Comparison of ENCODE assay signal across 26 cellular contexts in the genomic region with DNA sequence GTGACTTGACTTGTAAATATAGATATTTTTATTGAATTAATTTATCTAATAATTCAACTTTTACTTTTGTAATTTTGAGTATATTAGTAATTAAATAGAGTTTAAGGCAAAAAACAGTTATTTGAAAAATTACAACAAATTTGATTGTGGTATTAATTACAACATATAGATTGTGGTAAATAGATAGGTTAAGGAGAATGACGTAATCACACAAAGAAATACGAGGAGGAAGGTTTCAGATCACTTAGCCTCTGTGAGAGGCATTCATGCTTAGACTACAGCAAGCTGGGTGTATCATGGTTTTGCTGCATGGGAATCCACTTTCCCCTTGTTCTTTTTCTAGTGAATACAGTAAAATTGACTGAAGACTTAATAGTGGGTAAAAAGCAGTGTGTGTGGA.
DNase-seq lines count a peak whose midpoint lies in the region; ATAC-seq, FAIRE-seq and TF ChIP-seq lines count a peak whose summit lies in the region.
"Had no signal": no experiment of that assay in that cellular context is flagged by ENCODE, and none has a peak within 500 bp of the region (broad histone marks: within the 10 kb centered on the region; RNA-seq: fewer than 3 reads in every experiment).

No MANE protein-coding gene starts in this region.

- no peak overlapping the region for H3K4me3 ChIP-seq in HEK293 (ENCODE audit: low read depth, low read length)
- no peak overlapping the region for H3K4me3 ChIP-seq in GM12878
- no peak overlapping the region for H3K4me3 ChIP-seq in kidney (ENCODE audit: low read length in 2 of 2)
- H3K4me3 ChIP-seq: GM23248 had no signal

- no peak overlapping the region for H2AFZ ChIP-seq in GM12878 (ENCODE audit: control insufficient read depth, low read depth, low read length)
- H2AFZ ChIP-seq: GM23248 had no signal

- no peaks in the 10 kb centered on the region for H3K27me3 Mint-ChIP-seq in activated CD4-positive, alpha-beta T cell treated with anti-CD3 and anti-CD28 coated beads for 36 hours
- H3K27me3 Mint-ChIP-seq: CD4-positive, CD25-positive, alpha-beta regulatory T cell; CD8-positive, alpha-beta memory T cell had no signal

- H3K4me3 Mint-ChIP-seq in activated CD4-positive, alpha-beta T cell treated with anti-CD3 and anti-CD28 coated beads for 36 hours: no peak overlapping the region
- H3K4me3 Mint-ChIP-seq: CD4-positive, CD25-positive, alpha-beta regulatory T cell; CD8-positive, alpha-beta memory T cell; HFFc6 had no signal

- no peaks in the 10 kb centered on the region for H3K4me1 Mint-ChIP-seq in activated CD4-positive, alpha-beta T cell treated with anti-CD3 and anti-CD28 coated beads for 36 hours
- H3K4me1 Mint-ChIP-seq: CD4-positive, CD25-positive, alpha-beta regulatory T cell; CD8-positive, alpha-beta memory T cell had no signal

- RAD21 ChIA-PET in GM12878 (lab: Charles Lee; ENCODE audit: unreplicated experiment): interaction anchor here (0.6 kb wide), 1 partner anchor 14 kb away, joined by 5 read pairs; no protein-coding TSS in a partner anchor

- POLR2A ChIA-PET in HEK293 (lab: Yijun Ruan, JAX) (no interaction called here), GM12878 (lab: Charles Lee) (no interaction called here)
- POLR2A ChIA-PET in activated CD4-positive, alpha-beta T cell treated with anti-CD3 and anti-CD28 coated beads for 36 hours (lab: Charles Lee): no interaction called here

- H4K20me1 ChIP-seq in GM12878 (ENCODE audit: control insufficient read depth, insufficient read depth): no peaks in the 10 kb centered on the region

- WGBS in GM12878 (ENCODE audit: insufficient coverage, insufficient replicate concordance, low lambda C conversion rate, missing lambda C conversion rate): 33% methylated on average over 2 of the region's 2 CpGs

- in situ Hi-C loops in GM12878 (cut with MboI): no loop called here

- no peaks in the 10 kb centered on the region for H3K27me3 ChIP-seq in GM12878 (replicated peaks in 1 of 2; ENCODE audit: control insufficient read depth in 2 of 2, insufficient read depth in 2 of 2, low read length in 1 of 2)
- H3K27me3 ChIP-seq: BE2C had no signal

- DNase-seq in GM12878 (ENCODE audit: low read depth, low spot score) (no peak), kidney (no peak), left ventricle myocardium superior (no peak)
- DNase-seq in activated CD4-positive, alpha-beta T cell treated with anti-CD3 and anti-CD28 coated beads for 36 hours: no peak
- DNase-seq in activated naive CD4-positive, alpha-beta T cell treated with Interleukin-2 at 50 U/mL for 16 hours: no peak
- DNase-seq: ACHN; BE2C; C1 segment of cervical spinal cord; CD4-positive, CD25-positive, alpha-beta regulatory T cell; CD8-positive, alpha-beta memory T cell; COR-L47; DMS 273 treated with DMSO at 0.1 percent for 48 hours; DMS53; DND-41; EL; GM23248; HCEC 1CT; HFFc6; IMR-90; KBM-7 had no signal

- no peak for TF ChIP-seq POLR2A in GM12878 (IDR thresholded peaks at IDR 0.05; ENCODE audit: low read depth, low read length)

- intact Hi-C loops in GM12878 (cut with micrococcal nuclease; ENCODE audit: unreplicated experiment) (no loop called here), kidney (cut with DNase I) (no loop called here), left ventricle myocardium superior (cut with micrococcal nuclease) (no loop called here)
- intact Hi-C loops in activated CD4-positive, alpha-beta T cell treated with anti-CD3 and anti-CD28 coated beads for 36 hours (cut with DNase I, micrococcal nuclease): no loop called here

- SMC1A ChIA-PET in GM12878 (lab: Charles Lee; ENCODE audit: uncharacterized antibody, unreplicated experiment): no interaction called here

- FAIRE-seq in A204.1 (lab: Jason Lieb, UNC): peak; percentile 78
- no peak for FAIRE-seq in GM12878 (lab: Jason Lieb, UNC)
- FAIRE-seq in kidney (lab: Jason Lieb, UNC): peak; percentile 76
- FAIRE-seq: GM12892, GM18507, H54 had no signal

- H3K79me2 ChIP-seq in GM12878 (ENCODE audit: control insufficient read depth, insufficient read depth, low read length): no peaks in the 10 kb centered on the region

- CTCF ChIA-PET in HEK293 (lab: Yijun Ruan, JAX) (no interaction called here), GM12878 (lab: Yijun Ruan, JAX) (no interaction called here)
- CTCF ChIA-PET in activated CD4-positive, alpha-beta T cell treated with anti-CD3 and anti-CD28 coated beads for 36 hours (lab: Charles Lee): no interaction called here

- no peak for TF ChIP-seq RAD21 in GM12878 (IDR thresholded peaks at IDR 0.05; ENCODE audit: insufficient read depth, low read depth, low read length)

- no TSS peak for BruUV-seq in GM12878 (replicated peaks; lab: Mats Ljungman, UMichigan)

- ATAC-seq in GM12878: no peak
- no peak for ATAC-seq in activated CD4-positive, alpha-beta T cell treated with anti-CD3 and anti-CD28 coated beads for 36 hours
- no peak for ATAC-seq in left ventricle myocardium superior
- ATAC-seq in HG02642 (IDR thresholded peaks at IDR 0.05; ENCODE audit: poor library complexity, unreplicated experiment): no peak

- H3K4me1 ChIP-seq in HEK293 (ENCODE audit: control insufficient read depth, insufficient read depth, low read length) (no peaks in the 10 kb centered on the region), GM12878 (ENCODE audit: control insufficient read depth, insufficient read depth, low read length) (no peaks in the 10 kb centered on the region), kidney (ENCODE audit: control insufficient read depth in 1 of 2, insufficient read depth in 1 of 2, low read depth in 1 of 2, low read length in 2 of 2) (no peaks in the 10 kb centered on the region)
- H3K4me1 ChIP-seq: BE2C had no signal

- no peaks in the 10 kb centered on the region for H3K9me3 ChIP-seq in HEK293 (ENCODE audit: control insufficient read depth, insufficient read depth, low read depth, low read length)
- H3K9me3 ChIP-seq in GM12878 (replicated peaks; ENCODE audit: control insufficient read depth, insufficient read depth, low read length): no peaks in the 10 kb centered on the region
- H3K9me3 ChIP-seq in kidney (ENCODE audit: control insufficient read depth in 1 of 2, low read length in 2 of 2): no peaks in the 10 kb centered on the region
- H3K9me3 ChIP-seq: BE2C had no signal

- TF ChIP-seq EP300 in GM12878 (IDR thresholded peaks at IDR 0.05; ENCODE audit: borderline replicate concordance in 1 of 2, control insufficient read depth in 1 of 2, low read depth in 2 of 2, low read length in 2 of 2): no peak

- TF ChIP-seq CTCF in HEK293 (tag by site-specific recombination; IDR thresholded peaks at IDR 0.05): no peak
- TF ChIP-seq CTCF in GM12878 (IDR thresholded peaks at IDR 0.05 in 2 of 3, conservative IDR thresholded peaks at IDR 0.05 in 1 of 3; ENCODE audit: control insufficient read depth in 2 of 3, extremely low read depth in 1 of 3, insufficient read depth in 1 of 3, low read depth in 3 of 3, low read length in 3 of 3): no peak
- no peak for TF ChIP-seq CTCF in kidney (IDR thresholded peaks at IDR 0.05; ENCODE audit: borderline replicate concordance, extremely low read depth, insufficient read depth)

- no peaks in the 10 kb centered on the region for H3K36me3 ChIP-seq in HEK293 (ENCODE audit: control insufficient read depth in 2 of 2, insufficient read depth in 1 of 2, low read length in 2 of 2)
- no peaks in the 10 kb centered on the region for H3K36me3 ChIP-seq in GM12878 (ENCODE audit: control insufficient read depth in 2 of 2, insufficient read depth in 2 of 2, low read length in 1 of 2)
- H3K36me3 ChIP-seq in kidney (ENCODE audit: control insufficient read depth in 1 of 2, insufficient read depth in 2 of 2, low read length in 2 of 2): no peaks in the 10 kb centered on the region
- H3K36me3 ChIP-seq: BE2C had no signal

- no peak overlapping the region for H3K4me2 ChIP-seq in GM12878 (ENCODE audit: control insufficient read depth, insufficient read depth)

- H3K36me3 Mint-ChIP-seq in activated CD4-positive, alpha-beta T cell treated with anti-CD3 and anti-CD28 coated beads for 36 hours (ENCODE audit: low read depth): no peaks in the 10 kb centered on the region
- H3K36me3 Mint-ChIP-seq: CD4-positive, CD25-positive, alpha-beta regulatory T cell; CD8-positive, alpha-beta memory T cell had no signal

- no peak overlapping the region for H3K27ac Mint-ChIP-seq in activated CD4-positive, alpha-beta T cell treated with anti-CD3 and anti-CD28 coated beads for 36 hours
- H3K27ac Mint-ChIP-seq: CD4-positive, CD25-positive, alpha-beta regulatory T cell; CD8-positive, alpha-beta memory T cell; HFFc6 had no signal

- H3K9ac ChIP-seq in GM12878 (ENCODE audit: control insufficient read depth, insufficient read depth, low read length) (no peak overlapping the region), kidney (ENCODE audit: low read length in 2 of 2) (no peak overlapping the region)
- H3K9ac ChIP-seq: GM23248 had no signal

- H3K9me3 Mint-ChIP-seq in activated CD4-positive, alpha-beta T cell treated with anti-CD3 and anti-CD28 coated beads for 36 hours (ENCODE audit: low read depth): no peaks in the 10 kb centered on the region

- no peak overlapping the region for H3K27ac ChIP-seq in HEK293 (ENCODE audit: extremely low read depth, low read depth, low read length)
- no peak overlapping the region for H3K27ac ChIP-seq in GM12878 (ENCODE audit: control insufficient read depth, insufficient read depth)
- no peak overlapping the region for H3K27ac ChIP-seq in kidney (ENCODE audit: low read depth in 2 of 2, low read length in 2 of 2)
- H3K27ac ChIP-seq: GM23248 had no signal

TF ChIP-seq in HEK293, 187 proteins besides CTCF, POLR2A, EP300 and RAD21 (continues in another document):
- no peak for TF ChIP-seq ZNF184 (tag by site-specific recombination; IDR thresholded peaks at IDR 0.05)

TF ChIP-seq in GM12878, 131 proteins besides CTCF, POLR2A, EP300 and RAD21 (continues in another document):
- TF ChIP-seq, protein P1, sequence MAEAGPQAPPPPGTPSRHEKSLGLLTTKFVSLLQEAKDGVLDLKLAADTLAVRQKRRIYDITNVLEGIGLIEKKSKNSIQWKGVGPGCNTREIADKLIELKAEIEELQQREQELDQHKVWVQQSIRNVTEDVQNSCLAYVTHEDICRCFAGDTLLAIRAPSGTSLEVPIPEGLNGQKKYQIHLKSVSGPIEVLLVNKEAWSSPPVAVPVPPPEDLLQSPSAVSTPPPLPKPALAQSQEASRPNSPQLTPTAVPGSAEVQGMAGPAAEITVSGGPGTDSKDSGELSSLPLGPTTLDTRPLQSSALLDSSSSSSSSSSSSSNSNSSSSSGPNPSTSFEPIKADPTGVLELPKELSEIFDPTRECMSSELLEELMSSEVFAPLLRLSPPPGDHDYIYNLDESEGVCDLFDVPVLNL (IDR thresholded peaks at IDR 0.05; ENCODE audit: low read depth, low read length): no peak
- TF ChIP-seq GABPA (IDR thresholded peaks at IDR 0.05; ENCODE audit: low read depth) (no peak), ETV6 (conservative IDR thresholded peaks at IDR 0.05 in 1 of 2, IDR thresholded peaks at IDR 0.05 in 1 of 2; ENCODE audit: borderline replicate concordance in 1 of 2, low read depth in 1 of 2) (no peak), TCF3 (IDR thresholded peaks at IDR 0.05; ENCODE audit: borderline replicate concordance, insufficient read depth, low read depth, low read length) (no peak), RCOR1 (conservative IDR thresholded peaks at IDR 0.05; ENCODE audit: low read depth, low read length) (no peak), SUPT20H (IDR thresholded peaks at IDR 0.05; ENCODE audit: borderline replicate concordance, control insufficient read depth, low read depth, low read length) (no peak), SRF (IDR thresholded peaks at IDR 0.05; ENCODE audit: low read depth in 2 of 2, low read length in 2 of 2) (no peak)
